In the genomic region with DNA sequence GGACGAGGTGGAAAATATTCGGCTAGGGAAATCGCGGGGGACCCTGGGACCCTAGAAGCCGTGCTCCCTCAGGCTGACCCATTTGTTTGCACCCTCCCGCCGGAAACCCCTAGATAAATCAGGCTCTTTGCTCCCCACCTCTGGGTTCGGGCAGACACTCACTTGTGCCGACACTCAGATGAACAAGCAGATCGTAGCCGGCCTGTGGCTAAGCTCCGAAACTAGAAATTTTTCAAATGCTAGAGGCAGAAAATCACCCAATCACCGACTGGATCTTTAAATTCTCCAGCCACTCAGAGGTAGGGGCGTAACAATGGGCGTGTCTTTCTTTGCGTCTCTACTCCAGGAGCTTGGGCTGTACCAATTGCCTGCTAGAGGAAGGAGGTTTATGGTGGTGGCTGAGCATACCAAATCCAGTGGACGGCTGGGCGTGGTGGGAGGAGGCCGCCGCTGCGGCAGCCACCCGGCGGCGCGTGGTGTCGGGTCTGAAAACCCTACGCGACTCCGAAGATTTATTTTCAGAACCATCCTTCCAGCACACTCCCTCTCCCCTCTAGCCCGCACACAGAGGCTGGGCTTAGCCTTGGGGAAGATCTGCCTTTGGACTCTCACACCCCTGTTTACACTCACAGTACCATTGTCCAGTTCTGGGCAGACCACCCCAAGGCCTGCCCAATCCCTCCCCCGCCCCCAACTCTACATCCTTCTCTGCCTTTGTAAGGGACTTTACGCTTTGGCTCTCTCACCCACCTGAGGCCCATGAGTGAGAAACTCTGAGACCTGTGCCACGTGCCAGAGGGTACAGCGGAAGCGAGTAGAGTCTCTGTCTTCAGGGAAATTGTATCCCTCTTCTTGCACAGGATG, we compare ENCODE assay signal across 8 cellular contexts. TPM values are rescaled to one million over a fixed set of nuclear protein-coding genes. Genes with fewer than 3 reads are reported as not detected.
DNase-seq lines count a peak whose midpoint lies in the region; ATAC-seq and TF ChIP-seq lines count a peak whose summit lies in the region.

A gene with protein sequence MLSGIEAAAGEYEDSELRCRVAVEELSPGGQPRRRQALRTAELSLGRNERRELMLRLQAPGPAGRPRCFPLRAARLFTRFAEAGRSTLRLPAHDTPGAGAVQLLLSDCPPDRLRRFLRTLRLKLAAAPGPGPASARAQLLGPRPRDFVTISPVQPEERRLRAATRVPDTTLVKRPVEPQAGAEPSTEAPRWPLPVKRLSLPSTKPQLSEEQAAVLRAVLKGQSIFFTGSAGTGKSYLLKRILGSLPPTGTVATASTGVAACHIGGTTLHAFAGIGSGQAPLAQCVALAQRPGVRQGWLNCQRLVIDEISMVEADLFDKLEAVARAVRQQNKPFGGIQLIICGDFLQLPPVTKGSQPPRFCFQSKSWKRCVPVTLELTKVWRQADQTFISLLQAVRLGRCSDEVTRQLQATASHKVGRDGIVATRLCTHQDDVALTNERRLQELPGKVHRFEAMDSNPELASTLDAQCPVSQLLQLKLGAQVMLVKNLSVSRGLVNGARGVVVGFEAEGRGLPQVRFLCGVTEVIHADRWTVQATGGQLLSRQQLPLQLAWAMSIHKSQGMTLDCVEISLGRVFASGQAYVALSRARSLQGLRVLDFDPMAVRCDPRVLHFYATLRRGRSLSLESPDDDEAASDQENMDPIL (minus strand): TSS at position 217 of the 864 bp plus-strand sequence. CDS start 1,312 bp downstream, outside the sequence.

- H3K27me3 Mint-ChIP-seq in Calu3 (ENCODE audit: unreplicated experiment), result no peaks in the 10 kb centered on the region

- WGBS in mesenchymal stem cell, result 7% methylated on average over 34 of the region's 35 CpGs

- H3K27ac ChIP-seq in HUES48 (ENCODE audit: low read depth, low read length) (peak within 1 kb of the TSS; percentile 89), mesenchymal stem cell (ENCODE audit: low read length, poor library complexity, severe bottlenecking) (peak within 1 kb of the TSS; percentile 18)

- no peaks in the 10 kb centered on the region for H3K9me3 Mint-ChIP-seq in Calu3 (ENCODE audit: low read depth, unreplicated experiment)

- no peak within 1 kb of the TSS for H2AK5ac ChIP-seq in mesenchymal stem cell (ENCODE audit: low read length, severe bottlenecking)

- peaks cover 23% of the 10 kb centered on the region for H3K36me3 Mint-ChIP-seq in Calu3 (ENCODE audit: insufficient read depth, unreplicated experiment)

- H2AFZ ChIP-seq in mesenchymal stem cell (ENCODE audit: low read depth, low read length), result peak within 1 kb of the TSS; percentile 69

- H3K9ac ChIP-seq in HUES48 (ENCODE audit: low read depth, low read length), result peak within 1 kb of the TSS; percentile 82
- H3K9ac ChIP-seq in NT2/D1 (ENCODE audit: insufficient read length, low read depth), result peak within 1 kb of the TSS; percentile 94
- H3K9ac ChIP-seq in endocrine pancreas (ENCODE audit: control insufficient read depth, insufficient read depth, low read length), result peak within 1 kb of the TSS; percentile 58
- H3K9ac ChIP-seq in mesenchymal stem cell (ENCODE audit: low read length), result peak within 1 kb of the TSS; percentile 87

- H3K79me1 ChIP-seq in mesenchymal stem cell (replicated peaks; ENCODE audit: low read length, poor library complexity, severe bottlenecking), result peaks cover 2% of the 10 kb centered on the region

- H3K18ac ChIP-seq in mesenchymal stem cell (ENCODE audit: low read depth in 1 of 2, low read length in 2 of 2), result peak within 1 kb of the TSS; percentile 2 to 92

- intact Hi-C loops in Calu3 (cut with micrococcal nuclease; ENCODE audit: unreplicated experiment), result loop anchor here (1.0 kb wide), 1 partner anchor 10 kb away; no protein-coding TSS in a partner anchor

- H2BK120ac ChIP-seq in mesenchymal stem cell (ENCODE audit: low read depth, low read length), result peak within 1 kb of the TSS; percentile 29

- peak within 1 kb of the TSS in 1 of 2 experiments; percentile 11 for H3K14ac ChIP-seq in mesenchymal stem cell (ENCODE audit: low read length in 2 of 2)

- H2BK15ac ChIP-seq in mesenchymal stem cell (ENCODE audit: low read depth, poor library complexity, severe bottlenecking), result no peak within 1 kb of the TSS

- peak within 1 kb of the TSS in 1 of 2 experiments; percentile 57 for H2BK12ac ChIP-seq in mesenchymal stem cell (ENCODE audit: low read length in 2 of 2)

- peak within 1 kb of the TSS; percentile 45 for H4K8ac ChIP-seq in mesenchymal stem cell (ENCODE audit: low read length)

- peak within 1 kb of the TSS; percentile 86 for H3K4me3 Mint-ChIP-seq in Calu3 (ENCODE audit: low read depth, unreplicated experiment)

- peak within 1 kb of the TSS; percentile 5 to 73 for H3K4ac ChIP-seq in mesenchymal stem cell (ENCODE audit: low read depth in 1 of 2, low read length in 2 of 2)

- H3K27me3 ChIP-seq in HUES48 (ENCODE audit: control insufficient read depth, insufficient read depth, low read length) (no peaks in the 10 kb centered on the region), NT2/D1 (ENCODE audit: insufficient read depth, insufficient read length) (no peaks in the 10 kb centered on the region), endocrine pancreas (ENCODE audit: control insufficient read depth, insufficient read depth, low read length) (no peaks in the 10 kb centered on the region), mesenchymal stem cell (ENCODE audit: control insufficient read depth in 1 of 2, insufficient read depth in 1 of 2, low read length in 2 of 2) (no peaks in the 10 kb centered on the region)

- no TSS peak for BruUV-seq in Calu3 (replicated peaks; lab: Mats Ljungman, UMichigan)

- H3K4me1 ChIP-seq in HUES48 (ENCODE audit: control insufficient read depth, insufficient read depth, low read length) (peaks cover 12% of the 10 kb centered on the region), NT2/D1 (ENCODE audit: insufficient read depth, insufficient read length) (peaks cover 14% of the 10 kb centered on the region), endocrine pancreas (ENCODE audit: control insufficient read depth, insufficient read depth, low read length) (no peaks in the 10 kb centered on the region), mesenchymal stem cell (ENCODE audit: control insufficient read depth, insufficient read depth, low read depth, low read length) (peaks cover 19% of the 10 kb centered on the region)

- CTCF ChIA-PET in Calu3 (lab: Charles Lee), result interaction anchor here (0.7 to 1.1 kb wide), 3 partner anchors 10 to 114 kb away, joined by 3 to 9 read pairs (median 3); no protein-coding TSS in a partner anchor

- peak within 1 kb of the TSS; percentile 88 for H3K4me2 ChIP-seq in mesenchymal stem cell (ENCODE audit: low read length, poor library complexity, severe bottlenecking)

- H3K23ac ChIP-seq in mesenchymal stem cell (ENCODE audit: low read length in 2 of 2), result peak within 1 kb of the TSS in 1 of 2 experiments; percentile 77

- H3K9me3 ChIP-seq in HUES48 (ENCODE audit: control insufficient read depth, insufficient read depth, low read length), result no peaks in the 10 kb centered on the region
- H3K9me3 ChIP-seq in NT2/D1 (ENCODE audit: insufficient read depth, low read length), result no peaks in the 10 kb centered on the region
- no peaks in the 10 kb centered on the region for H3K9me3 ChIP-seq in endocrine pancreas (ENCODE audit: control insufficient read depth, low read length)
- H3K9me3 ChIP-seq in mesenchymal stem cell (ENCODE audit: control insufficient read depth, low read length), result no peaks in the 10 kb centered on the region

- peaks cover 19% of the 10 kb centered on the region for H3K4me1 Mint-ChIP-seq in Calu3 (ENCODE audit: low read depth, unreplicated experiment)

- TF ChIP-seq CTCF in Calu3 (IDR thresholded peaks at IDR 0.05; ENCODE audit: unreplicated experiment), result no peak

- peak; percentile 92 for DNase-seq in Calu3
- DNase-seq in NT2/D1 (ENCODE audit: low read depth, low spot score), result peak; percentile 99
- peak; percentile 45 to 65 (median 62) for DNase-seq in activated CD8-positive, alpha-beta memory T cell treated with anti-CD3 and anti-CD28 coated beads for 48 hours (ENCODE audit: low read depth in 2 of 3, low spot score in 2 of 3)
- DNase-seq in mesenchymal stem cell, result peak; percentile 99
- DNase-seq in stimulated activated CD8-positive, alpha-beta memory T cell treated with anti-CD3 and anti-CD28 coated beads, Interleukin-12 subunit alpha, Interleukin-12 subunit beta, amount 100 ng/mL, for 4 hours (ENCODE audit: low read depth), result peak; percentile 65

- H3K4me3 ChIP-seq in HUES48 (ENCODE audit: low read depth, low read length), result peak within 1 kb of the TSS; percentile 82
- H3K4me3 ChIP-seq in NT2/D1 (ENCODE audit: insufficient read length, low read depth), result peak within 1 kb of the TSS; percentile 86
- H3K4me3 ChIP-seq in endocrine pancreas (ENCODE audit: control insufficient read depth, insufficient read depth, low read length), result peak within 1 kb of the TSS; percentile 32
- H3K4me3 ChIP-seq in mesenchymal stem cell (ENCODE audit: insufficient read depth in 1 of 2, low read depth in 1 of 2, low read length in 2 of 2), result peak within 1 kb of the TSS; percentile 42 to 84

- peaks cover 34% of the 10 kb centered on the region for H3K36me3 ChIP-seq in HUES48 (ENCODE audit: control insufficient read depth, insufficient read depth, low read length)
- peaks cover 39% of the 10 kb centered on the region for H3K36me3 ChIP-seq in NT2/D1 (ENCODE audit: insufficient read depth, insufficient read length, low read length)
- H3K36me3 ChIP-seq in endocrine pancreas (ENCODE audit: control insufficient read depth, insufficient read depth, low read length), result no peaks in the 10 kb centered on the region
- H3K36me3 ChIP-seq in mesenchymal stem cell (ENCODE audit: control insufficient read depth in 1 of 2, insufficient read depth in 2 of 2, low read depth in 1 of 2, low read length in 2 of 2), result peaks cover 5 to 8% of the 10 kb centered on the region in 2 experiments

- peak within 1 kb of the TSS; percentile 75 for H3K27ac Mint-ChIP-seq in Calu3 (ENCODE audit: unreplicated experiment)

- ATAC-seq in GM21423 (IDR thresholded peaks at IDR 0.05; ENCODE audit: unreplicated experiment), result peak; percentile 83

- no peak within 1 kb of the TSS for H4K91ac ChIP-seq in mesenchymal stem cell (ENCODE audit: low read length)

- H2BK5ac ChIP-seq in mesenchymal stem cell (ENCODE audit: low read depth, low read length, poor library complexity, severe bottlenecking), result no peak within 1 kb of the TSS

RNA-seq across cellular contexts. Expression of the gene that starts here (rescaled TPM):
- total RNA-seq in Calu3 (2022), result 33.9 and 51.5 TPM in 2 replicates
- 0.94 TPM for polyA plus RNA-seq in mesenchymal stem cell (2013, experiment 1 of 2)
- polyA plus RNA-seq in mesenchymal stem cell (2013, experiment 2 of 2), result 1.0 TPM

Comparison
In these comparisons a context has a peak if more than half of its experiments do, and no peak if none do; other contexts are left out.
1. Peak in every context shown above with its lines: DNase-seq, ATAC-seq, H3K4me3 ChIP-seq and H3K27ac ChIP-seq.
2. H3K4me3 ChIP-seq: peak in every context shown above with its lines; median percentile 86 in NT2/D1; 82 in HUES48; 63 in mesenchymal stem cell; 32 in endocrine pancreas.